8 cellular contexts compared by ENCODE assay signal in the genomic region with DNA sequence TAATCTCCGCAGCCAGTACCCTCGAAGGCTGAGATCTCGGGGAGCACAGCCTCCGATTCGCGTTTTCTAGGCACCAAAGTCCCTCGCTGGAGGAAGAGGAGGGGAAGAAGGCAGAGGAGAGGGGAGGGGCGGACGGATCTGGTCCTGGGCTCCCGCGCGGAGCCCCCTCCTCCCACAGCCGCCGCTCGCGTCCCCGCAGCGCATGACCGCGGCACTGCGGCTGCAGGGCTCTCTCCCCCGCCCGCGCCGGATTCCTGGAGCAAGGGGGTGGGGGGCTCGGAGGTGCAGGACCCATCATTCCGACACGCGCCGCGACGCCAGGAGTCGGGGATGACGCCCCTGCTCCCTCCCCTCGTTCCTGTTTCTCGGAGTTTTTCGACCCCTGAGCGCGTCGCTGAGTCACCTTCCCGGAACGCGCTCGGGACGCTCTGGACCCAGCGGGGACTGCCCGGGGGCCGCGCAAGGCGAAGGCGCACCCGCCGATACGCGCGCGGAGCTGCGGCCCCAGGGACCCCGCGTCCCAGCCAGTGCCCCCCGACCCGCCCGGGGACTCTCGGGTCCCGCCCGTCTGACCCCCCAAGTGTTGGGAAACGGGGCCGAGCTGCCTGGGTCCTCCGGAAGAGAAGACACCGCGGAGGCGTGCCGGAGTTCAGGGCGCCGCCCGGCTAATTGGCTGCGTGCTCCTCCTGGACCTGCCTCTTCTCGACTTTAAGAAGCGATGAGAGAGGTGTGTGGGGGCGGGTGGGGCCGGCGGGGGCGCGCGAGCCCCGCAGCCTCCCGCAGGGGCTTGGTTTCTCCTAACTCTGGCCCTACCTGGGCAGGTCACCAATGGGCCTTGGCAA. TPM values are rescaled to one million over a fixed set of nuclear protein-coding genes. Genes with fewer than 3 reads are reported as not detected.
DNase-seq lines count a peak whose midpoint lies in the region; ATAC-seq and TF ChIP-seq lines count a peak whose summit lies in the region.

No MANE protein-coding gene starts in this region.

- H3K4me1 ChIP-seq in psoas muscle (peaks cover 15% of the 10 kb centered on the region), aorta (ENCODE audit: control insufficient read depth in 1 of 2, insufficient read depth in 2 of 2, low read length in 2 of 2) (no peaks in the 10 kb centered on the region)

- 1 to 4% (median 2%) methylated on average over 33 to 87 of the region's 87 CpGs for WGBS in psoas muscle, 3 donors
- 1% methylated on average over 41 to 87 of the region's 87 CpGs for WGBS in aorta, 2 donors

- peak in 2 of 3 experiments; percentile 49 to 58 for DNase-seq in activated CD8-positive, alpha-beta memory T cell treated with anti-CD3 and anti-CD28 coated beads for 48 hours (ENCODE audit: low read depth in 2 of 3, low spot score in 2 of 3)
- DNase-seq in activated CD8-positive, alpha-beta memory T cell treated with anti-CD3 and anti-CD28 coated beads, Interleukin-2, amount 50 U/mL, for 48 hours, result no peak
- DNase-seq in NOMO-1 treated with dmso at 0.1 percent for 144 hours (lab: John Stamatoyannopoulos, UW; ENCODE audit: unreplicated experiment), result peak; percentile 69
- peak; percentile 49 for DNase-seq in activated gamma-delta T cell treated with Interleukin-2 at 50 U/mL for 16 hours
- peak; percentile 83 for DNase-seq in Right ventricle myocardium inferior (ENCODE audit: missing footprints)
- DNase-seq in psoas muscle, result peak in 1 of 2 donors; percentile 58
- peak; percentile 73 to 88 for DNase-seq in aorta

- ATAC-seq in Right ventricle myocardium inferior (peak; percentile 25), psoas muscle (peak; percentile 32 to 51 (median 50)), aorta (ENCODE audit: low FRiP score) (peak; percentile 55), GM19328 (IDR thresholded peaks at IDR 0.05; ENCODE audit: unreplicated experiment) (no peak)

- H3K9me3 ChIP-seq in psoas muscle (no peaks in the 10 kb centered on the region), aorta (ENCODE audit: control insufficient read depth, low read length) (no peaks in the 10 kb centered on the region)

- TF ChIP-seq CTCF in psoas muscle (IDR thresholded peaks at IDR 0.05), result no peak

- H3K27me3 ChIP-seq in psoas muscle (ENCODE audit: insufficient read depth in 3 of 3, low read length in 2 of 3) (no peaks in the 10 kb centered on the region), aorta (ENCODE audit: control insufficient read depth in 1 of 2, insufficient read depth in 2 of 2, low read length in 1 of 2) (no peaks in the 10 kb centered on the region)

- H3K36me3 ChIP-seq in psoas muscle (ENCODE audit: insufficient read depth in 1 of 2, low read depth in 1 of 2) (no peaks in the 10 kb centered on the region), aorta (ENCODE audit: control insufficient read depth in 1 of 2, insufficient read depth in 2 of 2, low read length in 1 of 2) (no peaks in the 10 kb centered on the region)

- H3K4me3 ChIP-seq in psoas muscle (peak overlapping the region; percentile 74), aorta (ENCODE audit: low read length in 2 of 2) (peak overlapping the region; percentile 39 to 50)

- intact Hi-C loops in Right ventricle myocardium inferior (cut with DNase I), result no loop called here
- intact Hi-C loops in psoas muscle (cut with DNase I), result no loop called here
- intact Hi-C loops in aorta (cut with DNase I), result no loop called here

- peak overlapping the region; percentile 76 for H3K27ac ChIP-seq in psoas muscle
- peak overlapping the region in 1 of 2 donors; percentile 20 for H3K27ac ChIP-seq in aorta (ENCODE audit: low read depth in 1 of 2, low read length in 2 of 2)

RNA-seq across cellular contexts. Expression of a gene that starts 1.4 kb away (rescaled TPM):
- total RNA-seq in Right ventricle myocardium inferior, result 2.7 TPM
- total RNA-seq in psoas muscle, result 1 to 10 TPM in 3 of 4 donors, under 1 TPM in 1; 0.90 to 5.3 (median 2.6) TPM
- 10 to 100 TPM in 1 of 3 donors, 1 to 10 TPM in 2; 1.3 to 21.3 (median 3.1) TPM for polyA plus RNA-seq in psoas muscle
- 10 to 100 TPM; 22.2 to 24.5 TPM for total RNA-seq in aorta
- 10 to 100 TPM in 1 of 2 donors, 1 to 10 TPM in 1; 8.6 to 13.9 TPM for polyA plus RNA-seq in aorta

RNA-seq across cellular contexts. Expression of a gene that starts 29.3 kb away (rescaled TPM):
- 35.9 TPM for total RNA-seq in Right ventricle myocardium inferior
- 10 to 100 TPM; 14.8 to 20.0 (median 18.1) TPM for total RNA-seq in psoas muscle
- polyA plus RNA-seq in psoas muscle, result 10 to 100 TPM in 2 of 3 donors, 1 to 10 TPM in 1; 9.5 to 24.7 (median 12.3) TPM
- 10 to 100 TPM; 47.2 to 64.4 TPM for total RNA-seq in aorta
- 10 to 100 TPM; 29.7 to 45.2 TPM for polyA plus RNA-seq in aorta
